ENCODE assay signal across 1 cellular context in the genomic region with DNA sequence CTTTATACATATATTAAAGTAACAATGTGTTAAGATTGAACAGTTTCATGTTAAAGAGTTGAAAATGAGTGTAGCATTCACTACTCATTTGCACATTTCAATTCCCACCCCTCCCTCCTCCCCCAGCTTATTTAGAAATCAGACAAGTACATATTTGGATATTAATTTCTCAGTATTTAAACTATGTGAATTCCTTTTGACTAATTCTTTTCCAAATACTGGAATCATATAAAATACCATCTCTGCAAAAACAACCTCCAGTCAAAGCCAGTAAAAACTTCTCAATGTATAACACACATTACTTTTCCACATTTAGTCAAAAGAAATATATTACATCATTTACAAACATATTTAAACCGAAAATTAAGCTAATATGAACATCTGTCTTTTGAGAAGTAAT.
TF ChIP-seq lines count a peak whose summit lies in the region.

No MANE protein-coding gene starts in this region.

TF ChIP-seq in IMR-90, 13 proteins besides CTCF, POLR2A, EP300 and RAD21 (continued from another document):
- TF ChIP-seq USF2 (IDR thresholded peaks at IDR 0.05; ENCODE audit: low read depth, low read length): no peak
